Comparison of ENCODE assay signal across 9 cellular contexts in genomic region chr7:101058355-101058754, GRCh38. TPM values are rescaled to one million over a fixed set of nuclear protein-coding genes. Genes with fewer than 3 reads are reported as not detected.
DNase-seq lines count a peak whose midpoint lies in the region; ATAC-seq, FAIRE-seq and TF ChIP-seq lines count a peak whose summit lies in the region.
"Had no signal": no experiment of that assay in that cellular context is flagged by ENCODE, and none has a peak within 500 bp of the region (broad histone marks: within the 10 kb centered on the region; RNA-seq: fewer than 3 reads in every experiment).

No MANE protein-coding gene starts in this region.

- peak; percentile 24 for DNase-seq in HFFc6
- DNase-seq in UCSD-AML1 (lab: John Stamatoyannopoulos, UW; ENCODE audit: unreplicated experiment) = peak; percentile 32
- peak; percentile 8 for DNase-seq in mammary epithelial cell
- peak; percentile 48 for DNase-seq in HepG2 (ENCODE audit: low spot score)
- DNase-seq in stimulated activated CD8-positive, alpha-beta memory T cell treated with anti-CD3 and anti-CD28 coated beads, Interleukin-15, amount 100 ng/mL, for 1 hour (ENCODE audit: low read depth) = peak; percentile 14
- no peak for DNase-seq in NCI-H1436 (lab: John Stamatoyannopoulos, UW)
- no peak for DNase-seq in DMS153 treated with DMSO at 0.1 percent for 48 hours (lab: John Stamatoyannopoulos, UW; ENCODE audit: unreplicated experiment)

- H3K27me3 Mint-ChIP-seq in HFFc6 (ENCODE audit: insufficient read depth) = peaks cover 32% of the 10 kb centered on the region

- POLR2A ChIA-PET in HepG2 (lab: Yijun Ruan, JAX) = interaction anchor here (0.6 kb wide), 1 partner anchor 32 kb away, joined by 4 read pairs; no protein-coding TSS in a partner anchor

- H3K36me3 ChIP-seq in mammary epithelial cell (ENCODE audit: insufficient read depth, low read length) = no peaks in the 10 kb centered on the region
- no peaks in the 10 kb centered on the region for H3K36me3 ChIP-seq in HepG2 (replicated peaks in 1 of 2; ENCODE audit: control insufficient read depth in 1 of 2, insufficient read depth in 2 of 2, low read length in 2 of 2)

- no peak for FAIRE-seq in HepG2 (lab: Jason Lieb, UNC)

- H3K4me1 Mint-ChIP-seq in HFFc6 (ENCODE audit: low read depth) = 0 out of 2 replicates have a peak, but pooled peaks cover 4% of the 10 kb centered on the region

- no peak overlapping the region for H3K9ac ChIP-seq in mammary epithelial cell (ENCODE audit: insufficient read depth, low read length)
- H3K9ac ChIP-seq in HepG2 (ENCODE audit: insufficient read depth, low read depth, low read length) = no peak overlapping the region

- 21% methylated on average over 9 of the region's 9 CpGs for WGBS in mammary epithelial cell (ENCODE audit: low coverage, missing lambda C conversion rate)
- WGBS in HepG2 (ENCODE audit: low lambda C conversion rate) = 8% methylated on average over 9 of the region's 9 CpGs

- in situ Hi-C loops in mammary epithelial cell (cut with MboI; ENCODE audit: low sequenced_read_pairs in 2 of 2) = loop anchor here (5.0 to 25.0 kb wide), 3 partner anchors 91 to 346 kb away; partner anchors contain the start of genes MUC12 (in 2 of the 2), EPO (in 1 of the 2) and POP7 (in 1 of the 2)
- in situ Hi-C loops in HepG2 (cut with HindIII; ENCODE audit: extremely low pct_ligation_motif_present, low pct_unique_long_range_greater_than_20kb) = loop anchor here (5.0 to 25.0 kb wide), 3 partner anchors 91 to 296 kb away; partner anchors contain the start of genes ACHE and MUC12

- H3K9me3 ChIP-seq in mammary epithelial cell (replicated peaks; ENCODE audit: insufficient read depth, low read length) (no peaks in the 10 kb centered on the region), HepG2 (ENCODE audit: low read length) (no peaks in the 10 kb centered on the region)

- H2AFZ ChIP-seq in mammary epithelial cell (ENCODE audit: low read depth, low read length) = no peak overlapping the region
- no peak overlapping the region for H2AFZ ChIP-seq in HepG2 (ENCODE audit: low read length)

- intact Hi-C loops in mammary epithelial cell (cut with micrococcal nuclease) (loop anchor here (2.0 kb wide), 1 partner anchor 354 kb away; no protein-coding TSS in a partner anchor), HepG2 (cut with micrococcal nuclease; ENCODE audit: unreplicated experiment) (no loop called here)

- H3K27ac ChIP-seq in mammary epithelial cell (ENCODE audit: insufficient read depth, low read depth, low read length) (no peak overlapping the region), HepG2 (ENCODE audit: extremely low read length, insufficient read depth, low read length) (no peak overlapping the region)

- H3K4me3 Mint-ChIP-seq in HFFc6 = no peak overlapping the region

- TF ChIP-seq POLR2A in HepG2 (IDR thresholded peaks at IDR 0.05; ENCODE audit: insufficient read depth in 1 of 2, low read depth in 2 of 2, low read length in 2 of 2) = no peak

- BruUV-seq in mammary epithelial cell (replicated peaks; lab: Mats Ljungman, UMichigan) (no TSS peak), HepG2 (replicated peaks; lab: Mats Ljungman, UMichigan) (no TSS peak)

- H4K20me1 ChIP-seq in mammary epithelial cell (ENCODE audit: insufficient read depth, low read length) (no peaks in the 10 kb centered on the region), HepG2 (ENCODE audit: insufficient read depth, low read length) (0 out of 2 replicates have a peak, but pooled peaks cover 3% of the 10 kb centered on the region)

- no peak overlapping the region for H3K4me2 ChIP-seq in mammary epithelial cell (ENCODE audit: insufficient read depth, low read depth, low read length)
- H3K4me2 ChIP-seq in HepG2 (ENCODE audit: low read depth, low read length) = no peak overlapping the region

- CTCF ChIA-PET in mammary epithelial cell (lab: Charles Lee; ENCODE audit: low non-redundant PET) = interaction anchor here (0.5 kb wide), 1 partner anchor 134 kb away, joined by 7 read pairs; no protein-coding TSS in a partner anchor
- CTCF ChIA-PET in HepG2 (lab: Yijun Ruan, JAX; ENCODE audit: low intra/inter-chr PET ratio, low total read pairs) = interaction anchor here (2.8 to 3.1 kb wide), 2 partner anchors 92 to 161 kb away, joined by 28 to 45 read pairs; partner anchors contain the start of gene ACHE

- no peak for TF ChIP-seq EP300 in HepG2 (IDR thresholded peaks at IDR 0.05; ENCODE audit: low read depth in 2 of 2, low read length in 2 of 2)
- TF ChIP-seq EP300 in HepG2 (CRISPR knock-in tag; IDR thresholded peaks at IDR 0.05; ENCODE audit: borderline replicate concordance) = no peak; the same call in 1 of the 2 replicates

- H3K27me3 ChIP-seq in mammary epithelial cell (ENCODE audit: insufficient read depth, low read length) (peaks cover 2% of the 10 kb centered on the region), HepG2 (ENCODE audit: control insufficient read depth in 1 of 2, insufficient read depth in 2 of 2, low read length in 2 of 2) (peaks cover 0 to 11% of the 10 kb centered on the region in 2 experiments; a peak in 2 of 5 replicates)

- no peaks in the 10 kb centered on the region for H3K79me2 ChIP-seq in mammary epithelial cell (ENCODE audit: insufficient read depth, low read length)
- no peaks in the 10 kb centered on the region for H3K79me2 ChIP-seq in HepG2 (ENCODE audit: insufficient read depth, low read length)

- H3K4me3 ChIP-seq in mammary epithelial cell (replicated peaks in 1 of 3; ENCODE audit: insufficient read depth in 1 of 3, low read depth in 2 of 3, low read length in 3 of 3) (no peak overlapping the region), HepG2 (replicated peaks in 1 of 3; ENCODE audit: insufficient read depth in 1 of 3, low read depth in 2 of 3, low read length in 3 of 3) (no peak overlapping the region)

- H3K4me1 ChIP-seq in mammary epithelial cell (ENCODE audit: insufficient read depth, low read length) (no peaks in the 10 kb centered on the region), HepG2 (ENCODE audit: insufficient read depth, low read length) (no peaks in the 10 kb centered on the region)

- H3K27ac Mint-ChIP-seq in HFFc6 = no peak overlapping the region

- ATAC-seq in HepG2 = peak; percentile 59; the same call in 2 of the 3 replicates
- no peak for ATAC-seq in GM18868 (IDR thresholded peaks at IDR 0.05; ENCODE audit: unreplicated experiment)

- no peaks in the 10 kb centered on the region for H3K9me3 Mint-ChIP-seq in HFFc6

- TF ChIP-seq CTCF in HFFc6 (IDR thresholded peaks at IDR 0.05) = no peak
- no peak for TF ChIP-seq CTCF in mammary epithelial cell (conservative IDR thresholded peaks at IDR 0.05 in 1 of 2, IDR thresholded peaks at IDR 0.05 in 1 of 2; ENCODE audit: extremely low read depth in 1 of 2, insufficient read depth in 1 of 2, low read depth in 1 of 2, low read length in 2 of 2)
- TF ChIP-seq CTCF in HepG2 (CRISPR knock-in tag; IDR thresholded peaks at IDR 0.05) = peak; percentile 6; the same call in 1 of the 2 replicates

- dilution Hi-C loops in mammary epithelial cell (cut with HindIII; ENCODE audit: low sequenced_read_pairs) = loop anchor here (5.0 to 10.0 kb wide), 2 partner anchors 74 to 219 kb away; no protein-coding TSS in a partner anchor

- H3K36me3 Mint-ChIP-seq in HFFc6 (ENCODE audit: low read depth) = no peaks in the 10 kb centered on the region

- no peak for TF ChIP-seq RAD21 in HepG2 (CRISPR knock-in tag; IDR thresholded peaks at IDR 0.05)

RNA-seq across cellular contexts. Expression of gene TRIM56, which starts 26.9 kb away (rescaled TPM):
- 10 to 100 TPM; 17.8 to 20.6 (median 19.4) TPM for total RNA-seq in HFFc6 (2021; fragmentation: NEBNext Ultra II Directional; extraction: Animal tissue kit (Norgen Biotek cat#: 25700))
- total RNA-seq in mammary epithelial cell (10 to 100 TPM; 16.3 to 30.8 TPM), HepG2 (2016; rRNA removed; fragmentation: Illumina TruSeq; extraction: Trizol) (7.1 and 8.1 TPM in 2 replicates)
- polyA plus RNA-seq in mammary epithelial cell (3.5 TPM), HepG2 (2011; rRNA removed) (3.0 and 3.2 TPM in 2 replicates)
- 13.1 TPM for polyA minus RNA-seq in mammary epithelial cell
- 0.51 and 0.88 TPM in 2 replicates for total RNA-seq in HepG2 (2016; cell fraction: cytosol; rRNA removed; fragmentation: Illumina TruSeq; extraction: Trizol; ENCODE audit: low read depth)
- 7.1 and 7.5 TPM in 2 replicates for total RNA-seq in HepG2 (2016; cell fraction: insoluble cytoplasmic fraction; rRNA removed; fragmentation: Illumina TruSeq; extraction: Trizol)
- total RNA-seq in HepG2 (2016; cell fraction: membrane; rRNA removed; fragmentation: Illumina TruSeq; extraction: Trizol) = 2.1 and 2.7 TPM in 2 replicates
- 5.7 and 8.6 TPM in 2 replicates for total RNA-seq in HepG2 (2016; cell fraction: nucleus; rRNA removed; fragmentation: Illumina TruSeq; extraction: Trizol)
- polyA plus RNA-seq in HepG2 (2011; cell fraction: cytosol; rRNA removed) = 1.3 and 1.8 TPM in 2 replicates
- polyA plus RNA-seq in HepG2 (2011; cell fraction: nucleus; rRNA removed) = 10.1 and 11.0 TPM in 2 replicates
- 9.5 and 9.7 TPM in 2 replicates for polyA plus RNA-seq in HepG2 (2012)
- 0.27 and 0.32 TPM in 2 replicates for polyA plus RNA-seq in HepG2 (2016; cell fraction: cytosol; fragmentation: Illumina TruSeq; extraction: Trizol; ENCODE audit: low read depth)
- polyA plus RNA-seq in HepG2 (2016; cell fraction: insoluble cytoplasmic fraction; fragmentation: Illumina TruSeq; extraction: Trizol; ENCODE audit: low read depth) = 2.6 and 3.8 TPM in 2 replicates
- 0.63 and 0.71 TPM in 2 replicates for polyA plus RNA-seq in HepG2 (2016; cell fraction: membrane; fragmentation: Illumina TruSeq; extraction: Trizol; ENCODE audit: low read depth)
- polyA plus RNA-seq in HepG2 (2016; cell fraction: nucleus; fragmentation: Illumina TruSeq; extraction: Trizol; ENCODE audit: insufficient read depth, low read depth) = 10.0 and 15.0 TPM in 2 replicates
- 14.7 and 16.6 TPM in 2 replicates for polyA minus RNA-seq in HepG2 (2011; rRNA and poly(A)+ RNA removed; ENCODE audit: low replicate concordance)
- 3.3 and 5.4 TPM in 2 replicates for polyA minus RNA-seq in HepG2 (2011; cell fraction: cytosol; rRNA and poly(A)+ RNA removed)
- polyA minus RNA-seq in HepG2 (2011; cell fraction: nucleus; rRNA and poly(A)+ RNA removed) = 8.6 and 9.3 TPM in 2 replicates

RNA-seq across cellular contexts. Expression of gene MUC17, which starts 38.5 kb away (rescaled TPM):
- not detected for total RNA-seq in HFFc6 (2021; fragmentation: NEBNext Ultra II Directional; extraction: Animal tissue kit (Norgen Biotek cat#: 25700))
- total RNA-seq in mammary epithelial cell = not detected
- polyA plus RNA-seq in mammary epithelial cell = not detected
- polyA minus RNA-seq in mammary epithelial cell = not detected
- not detected in 2 replicates for total RNA-seq in HepG2 (2016; rRNA removed; fragmentation: Illumina TruSeq; extraction: Trizol)
- total RNA-seq in HepG2 (2016; cell fraction: cytosol; rRNA removed; fragmentation: Illumina TruSeq; extraction: Trizol; ENCODE audit: low read depth) = not detected in 2 replicates
- not detected in 2 replicates for total RNA-seq in HepG2 (2016; cell fraction: insoluble cytoplasmic fraction; rRNA removed; fragmentation: Illumina TruSeq; extraction: Trizol)
- not detected in 2 replicates for total RNA-seq in HepG2 (2016; cell fraction: membrane; rRNA removed; fragmentation: Illumina TruSeq; extraction: Trizol)
- not detected in 2 replicates for total RNA-seq in HepG2 (2016; cell fraction: nucleus; rRNA removed; fragmentation: Illumina TruSeq; extraction: Trizol)
- polyA plus RNA-seq in HepG2 (2011; rRNA removed) = 0.01 TPM in 1 of 2 replicates, not detected in the other
- polyA plus RNA-seq in HepG2 (2011; cell fraction: cytosol; rRNA removed) = under 0.01 TPM in 1 of 2 replicates, not detected in the other
- polyA plus RNA-seq in HepG2 (2011; cell fraction: nucleus; rRNA removed) = 0.02 TPM in 1 of 2 replicates, not detected in the other
- not detected in 2 replicates for polyA plus RNA-seq in HepG2 (2012)
- polyA plus RNA-seq in HepG2 (2016; cell fraction: cytosol; fragmentation: Illumina TruSeq; extraction: Trizol; ENCODE audit: low read depth) = not detected in 2 replicates
- not detected in 2 replicates for polyA plus RNA-seq in HepG2 (2016; cell fraction: insoluble cytoplasmic fraction; fragmentation: Illumina TruSeq; extraction: Trizol; ENCODE audit: low read depth)
- not detected in 2 replicates for polyA plus RNA-seq in HepG2 (2016; cell fraction: membrane; fragmentation: Illumina TruSeq; extraction: Trizol; ENCODE audit: low read depth)
- not detected in 2 replicates for polyA plus RNA-seq in HepG2 (2016; cell fraction: nucleus; fragmentation: Illumina TruSeq; extraction: Trizol; ENCODE audit: insufficient read depth, low read depth)
- 0.09 TPM in 1 of 2 replicates, not detected in the other for polyA minus RNA-seq in HepG2 (2011; rRNA and poly(A)+ RNA removed; ENCODE audit: low replicate concordance)
- not detected in 2 replicates for polyA minus RNA-seq in HepG2 (2011; cell fraction: cytosol; rRNA and poly(A)+ RNA removed)
- polyA minus RNA-seq in HepG2 (2011; cell fraction: nucleus; rRNA and poly(A)+ RNA removed) = not detected in 2 replicates
- total RNA-seq: pulmonary artery endothelial cell had no signal

Comparison
In these comparisons a context has a peak if more than half of its experiments do, and no peak if none do; other contexts are left out.
1. DNase-seq: peak in HFFc6 (single experiment), UCSD-AML1 (single experiment), mammary epithelial cell (single experiment), HepG2 (single experiment) and stimulated activated CD8-positive, alpha-beta memory T cell treated with anti-CD3 and anti-CD28 coated beads, Interleukin-15, amount 100 ng/mL, for 1 hour (single experiment); none in NCI-H1436 (single experiment) and DMS153 treated with DMSO at 0.1 percent for 48 hours (single experiment).